Comparison of ENCODE assay signal across 23 cellular contexts in the genomic region with DNA sequence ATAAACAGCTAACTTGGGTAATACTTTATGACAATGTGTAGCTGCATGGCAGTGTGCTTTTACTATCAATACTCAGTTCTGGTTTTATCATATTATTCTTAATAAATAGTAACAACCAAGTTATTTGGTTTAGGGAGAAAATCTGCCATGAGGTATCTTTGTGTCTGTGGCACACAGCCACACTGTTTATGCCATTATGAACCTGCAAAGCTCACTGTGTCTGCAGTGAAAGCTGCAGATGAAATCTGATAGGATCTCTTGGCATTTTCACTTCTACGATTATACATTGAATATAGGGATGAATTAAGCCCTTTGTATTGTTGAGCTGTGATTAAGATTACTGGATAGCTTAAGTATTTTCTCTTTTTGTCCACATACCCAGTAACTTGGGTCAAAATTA.
"Had no signal": no experiment of that assay in that cellular context is flagged by ENCODE, and none has a peak within 500 bp of the region (broad histone marks: within the 10 kb centered on the region; RNA-seq: fewer than 3 reads in every experiment).

No MANE protein-coding gene starts in this region.

- H3K4me1 Mint-ChIP-seq: immature natural killer cell had no signal

- ATAC-seq: foreskin keratinocyte, WTC11 had no signal

- H3K9me3 Mint-ChIP-seq: dendritic cell treated with granulocyte-macrophage colony-stimulating factor and Interleukin-4, amounts not matched to agents 40 ng/mL and 50 ng/mL, for 4 days; naive B cell; neural crest cell; stimulated activated naive CD8-positive, alpha-beta T cell treated with anti-CD3 and anti-CD28 coated beads, Interleukin-15, Interleukin-2, amounts not matched to agents 100 ng/mL and 50 ng/mL, for 24 hours; WTC11 had no signal

- H3K27ac ChIP-seq: foreskin keratinocyte, lower lobe of right lung, right lobe of liver, skin epidermis, testis, vagina had no signal

- DNase-seq: activated T-cell treated with anti-CD3 and anti-CD28 coated beads, Interleukin-2, amount 50 U/mL, for 1 hour; cerebellar nuclear complex; effector CD8-positive, alpha-beta T cell; erythroblast; foreskin keratinocyte; immature natural killer cell; lower lobe of right lung; mesendoderm; naive B cell; occipital lobe; posterior cingulate gyrus; right lobe of liver; stimulated activated CD4-positive, alpha-beta T cell treated with anti-CD3 and anti-CD28 coated beads, Interleukin-1b, Interleukin-23, amount 100 ng/mL, for 48 hours; T-helper 9 cell; testis; trophoblast cell had no signal

- H3K27me3 Mint-ChIP-seq: activated naive CD8-positive, alpha-beta T cell; dendritic cell treated with granulocyte-macrophage colony-stimulating factor and Interleukin-4, amounts not matched to agents 40 ng/mL and 50 ng/mL, for 4 days; naive B cell; stimulated activated naive CD8-positive, alpha-beta T cell treated with anti-CD3 and anti-CD28 coated beads, Interleukin-15, Interleukin-2, amounts not matched to agents 100 ng/mL and 50 ng/mL, for 24 hours had no signal

- H3K4me3 Mint-ChIP-seq: activated naive CD8-positive, alpha-beta T cell; dendritic cell treated with granulocyte-macrophage colony-stimulating factor and Interleukin-4, amounts not matched to agents 40 ng/mL and 50 ng/mL, for 4 days; immature natural killer cell; naive B cell; neural crest cell; stimulated activated naive CD8-positive, alpha-beta T cell treated with anti-CD3 and anti-CD28 coated beads, Interleukin-15, Interleukin-2, amounts not matched to agents 100 ng/mL and 50 ng/mL, for 24 hours; WTC11 had no signal

- H3K27ac Mint-ChIP-seq: activated naive CD8-positive, alpha-beta T cell; dendritic cell treated with granulocyte-macrophage colony-stimulating factor and Interleukin-4, amounts not matched to agents 40 ng/mL and 50 ng/mL, for 4 days; immature natural killer cell; naive B cell; stimulated activated naive CD8-positive, alpha-beta T cell treated with anti-CD3 and anti-CD28 coated beads, Interleukin-15, Interleukin-2, amounts not matched to agents 100 ng/mL and 50 ng/mL, for 24 hours; WTC11 had no signal
